8 cellular contexts compared by ENCODE assay signal in the genomic region with DNA sequence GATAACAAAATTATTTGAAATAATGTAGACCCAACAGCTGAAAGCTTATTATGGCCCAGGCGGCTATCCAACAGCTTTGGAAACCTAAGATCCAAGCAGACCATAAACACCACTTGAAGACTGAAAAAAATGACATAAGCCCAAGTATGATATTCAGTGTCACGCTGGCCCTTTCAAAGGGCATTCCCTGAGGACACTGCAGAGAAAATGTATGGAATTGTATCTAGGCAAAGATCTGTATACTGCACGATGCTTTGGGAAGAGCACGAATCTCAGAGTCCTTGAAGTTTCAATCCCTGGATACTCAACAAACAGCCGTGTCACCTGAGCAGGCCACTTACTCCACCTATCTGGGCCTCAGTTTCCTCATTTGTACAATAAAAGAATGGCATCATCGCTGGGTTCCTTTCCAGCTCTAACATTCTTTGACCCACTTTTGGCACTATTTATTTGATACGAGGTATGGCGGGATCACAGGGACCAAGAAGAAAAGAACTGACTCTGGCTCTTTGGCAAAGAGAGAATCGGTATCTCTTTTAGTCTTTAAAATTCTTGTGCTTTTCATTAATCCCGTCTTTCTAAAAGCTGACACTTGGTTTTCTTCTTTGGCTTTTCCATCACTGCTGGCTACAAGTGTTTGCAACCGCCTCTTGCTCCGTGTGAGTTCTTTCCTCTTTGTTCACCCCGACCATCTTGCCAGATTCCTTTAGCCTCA. TPM values are rescaled to one million over a fixed set of nuclear protein-coding genes. Genes with fewer than 3 reads are reported as not detected.
DNase-seq lines count a peak whose midpoint lies in the region; ATAC-seq, FAIRE-seq and TF ChIP-seq lines count a peak whose summit lies in the region.

No MANE protein-coding gene starts in this region.

- H3K9me3 ChIP-seq in gastrocnemius medialis = no peaks in the 10 kb centered on the region

- intact Hi-C loops in gastrocnemius medialis (cut with DNase I; ENCODE audit: low total_unique reads) = loop anchor here (5.0 kb wide), 2 partner anchors 38 to 63 kb away; no protein-coding TSS in a partner anchor

- TF ChIP-seq CTCF in VCaP (conservative IDR thresholded peaks at IDR 0.05) = no peak
- TF ChIP-seq CTCF in foreskin keratinocyte (conservative IDR thresholded peaks at IDR 0.05) = no peak
- TF ChIP-seq CTCF in gastrocnemius medialis (IDR thresholded peaks at IDR 0.05 in 4 of 5, conservative IDR thresholded peaks at IDR 0.05 in 1 of 5) = no peak

- peak overlapping the region; percentile 84 to 96 (median 90) for H3K4me3 ChIP-seq in gastrocnemius medialis

- H3K4me1 ChIP-seq in foreskin keratinocyte (no peaks in the 10 kb centered on the region), gastrocnemius medialis (peaks cover 44 to 61% of the 10 kb centered on the region in 2 donors)

- peak in 1 of 2 donors; percentile 16 for TF ChIP-seq POLR2A in gastrocnemius medialis (IDR thresholded peaks at IDR 0.05)

- H3K27me3 ChIP-seq in foreskin keratinocyte (no peaks in the 10 kb centered on the region), gastrocnemius medialis (no peaks in the 10 kb centered on the region)

- in situ Hi-C loops in gastrocnemius medialis (cut with MboI; ENCODE audit: low sequenced_read_pairs in 4 of 4) = no loop called here

- peak overlapping the region; percentile 77; the same call in 1 of the 2 replicates for H3K27ac ChIP-seq in VCaP
- H3K27ac ChIP-seq in foreskin keratinocyte = peak overlapping the region; percentile 27
- H3K27ac ChIP-seq in gastrocnemius medialis = peak overlapping the region; percentile 84 to 94 (median 90)

- peak; percentile 12 for FAIRE-seq in GM18507 (lab: Jason Lieb, UNC)

- ATAC-seq in foreskin keratinocyte = no peak
- ATAC-seq in gastrocnemius medialis = no peak
- no peak for ATAC-seq in HG03571 (IDR thresholded peaks at IDR 0.05; ENCODE audit: unreplicated experiment)

- DNase-seq in GM18507 (ENCODE audit: extremely low spot score, insufficient read length, low read depth) = no peak
- no peak for DNase-seq in foreskin keratinocyte
- no peak for DNase-seq in gastrocnemius medialis
- DNase-seq in T-helper 9 cell = no peak
- DNase-seq in NCI-H2107 treated with DMSO at 0.1 percent for 48 hours (lab: John Stamatoyannopoulos, UW; ENCODE audit: unreplicated experiment) = no peak
- no peak for DNase-seq in DMS 273 (lab: John Stamatoyannopoulos, UW; ENCODE audit: unreplicated experiment)

- no peaks in the 10 kb centered on the region for H3K36me3 ChIP-seq in gastrocnemius medialis

RNA-seq across cellular contexts. Expression of gene STAT5B, which starts 1.2 kb away (rescaled TPM):
- total RNA-seq in foreskin keratinocyte = 13.4 and 15.0 TPM in 2 replicates
- polyA plus RNA-seq in foreskin keratinocyte = 4.9 and 6.1 TPM in 2 replicates
- 100 to 1,000 TPM in 1 of 4 donors, 10 to 100 TPM in 3; 77.3 to 150 (median 80.7) TPM for total RNA-seq in gastrocnemius medialis

RNA-seq across cellular contexts. Expression of gene STAT5A, which starts 13.3 kb away (rescaled TPM):
- 1.2 and 1.3 TPM in 2 replicates for total RNA-seq in foreskin keratinocyte
- polyA plus RNA-seq in foreskin keratinocyte = 0.69 and 0.84 TPM in 2 replicates
- total RNA-seq in gastrocnemius medialis = 10 to 100 TPM; 36.0 to 87.0 (median 60.7) TPM

Comparison
In these comparisons a context has a peak if more than half of its experiments do, and no peak if none do; other contexts are left out.
1. H3K27ac ChIP-seq: peak in every context shown above with its lines; median percentile 90 in gastrocnemius medialis; 77 in VCaP; 27 in foreskin keratinocyte.
2. RNA of gene STAT5A, which starts 13.3 kb away (total RNA-seq): 36.0 to 87.0 TPM in gastrocnemius medialis; 1.2 to 1.3 TPM in foreskin keratinocyte; every median in the first group is over 10 times any median in the second.